18 cellular contexts compared by ENCODE assay signal in genomic region chr4:184844742-184845141, GRCh38. TPM values are rescaled to one million over a fixed set of nuclear protein-coding genes. Genes with fewer than 3 reads are reported as not detected.
DNase-seq lines count a peak whose midpoint lies in the region; ATAC-seq, FAIRE-seq and TF ChIP-seq lines count a peak whose summit lies in the region.
"Had no signal": no experiment of that assay in that cellular context is flagged by ENCODE, and none has a peak within 500 bp of the region (broad histone marks: within the 10 kb centered on the region; RNA-seq: fewer than 3 reads in every experiment).

No MANE protein-coding gene starts in this region.

- H3K4me2 ChIP-seq in astrocyte (ENCODE audit: low read length), result no peak overlapping the region
- H3K4me2 ChIP-seq in skeletal muscle satellite cell (ENCODE audit: low read length), result no peak overlapping the region
- H3K4me2 ChIP-seq: SK-N-SH had no signal

- H3K9me3 Mint-ChIP-seq in Calu3 (ENCODE audit: low read depth, unreplicated experiment), result peaks cover 3% of the 10 kb centered on the region
- H3K9me3 Mint-ChIP-seq in astrocyte (ENCODE audit: unreplicated experiment), result no peaks in the 10 kb centered on the region
- no peaks in the 10 kb centered on the region for H3K9me3 Mint-ChIP-seq in activated naive CD4-positive, alpha-beta T cell treated with anti-CD3 and anti-CD28 coated beads for 36 hours

- H3K36me3 ChIP-seq in astrocyte (ENCODE audit: insufficient read depth, low read length) (no peaks in the 10 kb centered on the region), esophagus squamous epithelium (no peaks in the 10 kb centered on the region), skeletal muscle satellite cell (ENCODE audit: insufficient read depth, low read length) (no peaks in the 10 kb centered on the region)
- H3K36me3 ChIP-seq: HAP-1, MG63 had no signal

- H3K4me1 ChIP-seq in astrocyte (ENCODE audit: insufficient read depth, low read length) (peaks cover 3% of the 10 kb centered on the region), esophagus squamous epithelium (peaks cover 10 to 24% (median 14%) of the 10 kb centered on the region in 3 donors), skeletal muscle satellite cell (ENCODE audit: control insufficient read depth, insufficient read depth, low read length) (peaks cover 8% of the 10 kb centered on the region)
- H3K4me1 ChIP-seq: HAP-1 had no signal

- CTCF ChIA-PET in Calu3 (lab: Charles Lee), result interaction anchor here (1.0 to 1.3 kb wide), 3 partner anchors 8 to 99 kb away, joined by 4 read pairs; no protein-coding TSS in a partner anchor
- CTCF ChIA-PET in activated naive CD4-positive, alpha-beta T cell treated with anti-CD3 and anti-CD28 coated beads for 36 hours (lab: Charles Lee), result no interaction called here

- H4K20me1 ChIP-seq in astrocyte (ENCODE audit: insufficient read depth, low read length), result no peaks in the 10 kb centered on the region

- BruUV-seq in Calu3 (replicated peaks; lab: Mats Ljungman, UMichigan), result no TSS peak

- FAIRE-seq in astrocyte (lab: Jason Lieb, UNC), result no peak
- FAIRE-seq: A204.1 had no signal

- no peak overlapping the region for H2AFZ ChIP-seq in astrocyte (ENCODE audit: low read depth, low read length)

- H3K79me2 ChIP-seq in astrocyte (ENCODE audit: insufficient read depth, low read length), result no peaks in the 10 kb centered on the region

- intact Hi-C loops in Calu3 (cut with micrococcal nuclease; ENCODE audit: unreplicated experiment), result no loop called here
- intact Hi-C loops in esophagus squamous epithelium (cut with DNase I), result no loop called here
- intact Hi-C loops in activated naive CD4-positive, alpha-beta T cell treated with anti-CD3 and anti-CD28 coated beads for 36 hours (cut with micrococcal nuclease), result no loop called here

- no peaks in the 10 kb centered on the region for H3K36me3 Mint-ChIP-seq in Calu3 (ENCODE audit: insufficient read depth, unreplicated experiment)
- no peaks in the 10 kb centered on the region for H3K36me3 Mint-ChIP-seq in astrocyte (ENCODE audit: low read depth, unreplicated experiment)
- no peaks in the 10 kb centered on the region for H3K36me3 Mint-ChIP-seq in activated naive CD4-positive, alpha-beta T cell treated with anti-CD3 and anti-CD28 coated beads for 36 hours (ENCODE audit: low read depth)

- H3K4me3 ChIP-seq in astrocyte (ENCODE audit: insufficient read depth, low read depth, low read length) (no peak overlapping the region), esophagus squamous epithelium (no peak overlapping the region), skeletal muscle satellite cell (ENCODE audit: low read length) (no peak overlapping the region)
- H3K4me3 ChIP-seq: HAP-1, MG63 had no signal

- H3K4me3 Mint-ChIP-seq in Calu3 (ENCODE audit: low read depth, unreplicated experiment) (no peak overlapping the region), astrocyte (ENCODE audit: unreplicated experiment) (no peak overlapping the region)
- H3K4me3 Mint-ChIP-seq in activated naive CD4-positive, alpha-beta T cell treated with anti-CD3 and anti-CD28 coated beads for 36 hours, result no peak overlapping the region

- peaks cover 27% of the 10 kb centered on the region for H3K4me1 Mint-ChIP-seq in Calu3 (ENCODE audit: low read depth, unreplicated experiment)
- peaks cover 8% of the 10 kb centered on the region for H3K4me1 Mint-ChIP-seq in astrocyte (ENCODE audit: low read depth, unreplicated experiment)
- peaks cover 19% of the 10 kb centered on the region for H3K4me1 Mint-ChIP-seq in activated naive CD4-positive, alpha-beta T cell treated with anti-CD3 and anti-CD28 coated beads for 36 hours (ENCODE audit: low read depth)

- peak overlapping the region; percentile 60 for H3K27ac Mint-ChIP-seq in Calu3 (ENCODE audit: unreplicated experiment)
- no peak overlapping the region for H3K27ac Mint-ChIP-seq in astrocyte (ENCODE audit: unreplicated experiment)
- H3K27ac Mint-ChIP-seq in activated naive CD4-positive, alpha-beta T cell treated with anti-CD3 and anti-CD28 coated beads for 36 hours, result no peak overlapping the region

- peak overlapping the region; percentile 37 for H3K27ac ChIP-seq in astrocyte (ENCODE audit: low read depth, low read length)
- peak overlapping the region; percentile 61 to 83 (median 66) for H3K27ac ChIP-seq in esophagus squamous epithelium

- H3K9ac ChIP-seq in astrocyte (ENCODE audit: low read length) (peak overlapping the region; percentile 16), skeletal muscle satellite cell (ENCODE audit: low read depth, low read length) (peak overlapping the region; percentile 11)
- H3K9ac ChIP-seq: SK-N-SH had no signal

- H3K27me3 Mint-ChIP-seq in Calu3 (ENCODE audit: unreplicated experiment), result no peaks in the 10 kb centered on the region
- H3K27me3 Mint-ChIP-seq in astrocyte (ENCODE audit: low read depth, unreplicated experiment), result peaks cover 28% of the 10 kb centered on the region
- no peaks in the 10 kb centered on the region for H3K27me3 Mint-ChIP-seq in activated naive CD4-positive, alpha-beta T cell treated with anti-CD3 and anti-CD28 coated beads for 36 hours (ENCODE audit: low read depth)

- no peak for TF ChIP-seq POLR2A in esophagus squamous epithelium (IDR thresholded peaks at IDR 0.05)

- H3K9me3 ChIP-seq in astrocyte (ENCODE audit: insufficient read depth, low read depth, low read length) (no peaks in the 10 kb centered on the region), esophagus squamous epithelium (no peaks in the 10 kb centered on the region), skeletal muscle satellite cell (replicated peaks; ENCODE audit: low read length) (no peaks in the 10 kb centered on the region)
- H3K9me3 ChIP-seq: HAP-1, MG63, SK-N-SH had no signal

- no peak for TF ChIP-seq CTCF in Calu3 (IDR thresholded peaks at IDR 0.05; ENCODE audit: unreplicated experiment)
- TF ChIP-seq CTCF in astrocyte (IDR thresholded peaks at IDR 0.05; ENCODE audit: insufficient read depth, low read depth, low read length), result no peak
- TF ChIP-seq CTCF in esophagus squamous epithelium (IDR thresholded peaks at IDR 0.05), result no peak

- DNase-seq in Calu3 (no peak), astrocyte (ENCODE audit: low read depth) (no peak), esophagus squamous epithelium (lab: John Stamatoyannopoulos, UW) (no peak)
- no peak for DNase-seq in activated T-cell treated with anti-CD3 and anti-CD28 coated beads, Interleukin-2, amount 50 U/mL, for 1 hour
- DNase-seq in activated T-cell treated with anti-CD3 and anti-CD28 coated beads, Interleukin-2, amount 50 U/mL, for 48 hours, result no peak
- DNase-seq in activated naive CD4-positive, alpha-beta T cell treated with anti-CD3 and anti-CD28 coated beads for 36 hours, result no peak
- DNase-seq: DMS79 treated with DMSO at 0.1 percent for 48 hours; Karpas-422; MG63; NCI-H1092 treated with DMSO at 0.1 percent for 48 hours; NCI-H748 treated with DMSO at 0.1 percent for 48 hours; NK-92 treated with Interleukin-12 subunit alpha and Interleukin-12 subunit beta, amount 100 ng/mL, for 24 hours; SHP77; SK-N-SH had no signal

- H3K27me3 ChIP-seq in astrocyte (ENCODE audit: insufficient read depth, low read length), result peaks cover 5% of the 10 kb centered on the region
- peaks cover 0 to 3% (median 0%) of the 10 kb centered on the region in 4 donors for H3K27me3 ChIP-seq in esophagus squamous epithelium
- peaks cover 17% of the 10 kb centered on the region for H3K27me3 ChIP-seq in skeletal muscle satellite cell (ENCODE audit: control insufficient read depth, insufficient read depth, low read length)
- H3K27me3 ChIP-seq: MG63 had no signal

- no peak for ATAC-seq in HG02798 (IDR thresholded peaks at IDR 0.05; ENCODE audit: poor library complexity, unreplicated experiment)

- 50 to 67% methylated on average over 1 of the region's 1 CpG for WGBS in esophagus squamous epithelium, 2 donors

RNA-seq across cellular contexts. Expression of gene ACSL1, which starts 19.0 kb away (rescaled TPM):
- total RNA-seq in Calu3 (2022) (19.1 and 31.9 TPM in 2 replicates), astrocyte (7.0 and 8.0 TPM in 2 replicates), esophagus squamous epithelium (100 to 1,000 TPM in 1 of 4 donors, 10 to 100 TPM in 3; 59.7 to 101 (median 73.8) TPM)
- total RNA-seq in skeletal muscle satellite cell (2012; rRNA removed), result 64.6 and 89.6 TPM in 2 replicates
- 10 to 100 TPM; 29.8 to 31.9 TPM for total RNA-seq in activated naive CD4-positive, alpha-beta T cell treated with anti-CD3 and anti-CD28 coated beads for 36 hours
